ENCODE assay signal across 8 cellular contexts in genomic region chr4:25235401-25235800, GRCh38. TPM values are rescaled to one million over a fixed set of nuclear protein-coding genes. Genes with fewer than 3 reads are reported as not detected.
A peak's percentile ranks its signal among the peaks of the same experiment; 100 is the strongest.
DNase-seq lines count a peak whose midpoint lies in the region; ATAC-seq and TF ChIP-seq lines count a peak whose summit lies in the region.

No MANE protein-coding gene starts in this region.

- H4K20me1 ChIP-seq in osteoblast (ENCODE audit: insufficient read depth, low read length): no peaks in the 10 kb centered on the region

- H3K9me3 ChIP-seq in MG63 (peaks cover 5% of the 10 kb centered on the region; the same call in 1 of the 2 replicates), osteoblast (ENCODE audit: low read depth, low read length) (peaks cover 4% of the 10 kb centered on the region)

- H3K27me3 ChIP-seq in MG63: no peaks in the 10 kb centered on the region
- H3K27me3 ChIP-seq in osteoblast (ENCODE audit: insufficient read depth, low read length): no peaks in the 10 kb centered on the region

- ATAC-seq in GM21360 (IDR thresholded peaks at IDR 0.05; ENCODE audit: unreplicated experiment): no peak
- ATAC-seq in GM19324 (IDR thresholded peaks at IDR 0.05; ENCODE audit: low FRiP score, unreplicated experiment): no peak
- no peak for ATAC-seq in HG03442 (IDR thresholded peaks at IDR 0.05; ENCODE audit: unreplicated experiment)

- TF ChIP-seq CTCF in coronary artery (IDR thresholded peaks at IDR 0.05) (no peak), osteoblast (IDR thresholded peaks at IDR 0.05; ENCODE audit: extremely low read depth, low read depth, low read length) (no peak)

- peaks cover 48% of the 10 kb centered on the region for H3K79me2 ChIP-seq in osteoblast (ENCODE audit: insufficient read depth, low read length)

- DNase-seq in EH (ENCODE audit: low read depth): peak; percentile 1
- DNase-seq in MG63: no peak
- DNase-seq in coronary artery (ENCODE audit: low spot score): no peak
- no peak for DNase-seq in osteoblast (ENCODE audit: insufficient read length, low spot score, missing footprints)
- no peak for DNase-seq in stimulated activated CD4-positive, alpha-beta T cell treated with anti-CD3 and anti-CD28 coated beads, Interleukin-2, amount 100 ng/mL, for 48 hours

- peak overlapping the region; percentile 76 for H2AFZ ChIP-seq in osteoblast (ENCODE audit: low read length)

- H3K36me3 ChIP-seq in MG63: no peaks in the 10 kb centered on the region
- no peaks in the 10 kb centered on the region for H3K36me3 ChIP-seq in osteoblast (ENCODE audit: insufficient read depth, low read length)

- H3K4me1 ChIP-seq in osteoblast (ENCODE audit: insufficient read depth, low read length): peaks cover 5% of the 10 kb centered on the region

- H3K27ac ChIP-seq in coronary artery (no peak overlapping the region), osteoblast (ENCODE audit: low read depth, low read length) (peak overlapping the region; percentile 75)

- peak overlapping the region; percentile 79 for H3K4me3 ChIP-seq in MG63
- H3K4me3 ChIP-seq in coronary artery: peak overlapping the region; percentile 94
- H3K4me3 ChIP-seq in osteoblast (ENCODE audit: insufficient read depth, low read length): peak overlapping the region; percentile 95

- H3K4me2 ChIP-seq in osteoblast (ENCODE audit: insufficient read depth, low read length): peak overlapping the region; percentile 90

RNA-seq across cellular contexts. Expression of gene PI4K2B, which starts 1.6 kb away (rescaled TPM):
- total RNA-seq in MG63 (2014; rRNA removed; shearing (Covaris generic); ENCODE audit: low replicate concordance): 22.2 and 43.3 TPM in 2 replicates
- 20.3 TPM in 2 replicates for total RNA-seq in osteoblast
